ENCODE assay signal across 38 cellular contexts in the genomic region with DNA sequence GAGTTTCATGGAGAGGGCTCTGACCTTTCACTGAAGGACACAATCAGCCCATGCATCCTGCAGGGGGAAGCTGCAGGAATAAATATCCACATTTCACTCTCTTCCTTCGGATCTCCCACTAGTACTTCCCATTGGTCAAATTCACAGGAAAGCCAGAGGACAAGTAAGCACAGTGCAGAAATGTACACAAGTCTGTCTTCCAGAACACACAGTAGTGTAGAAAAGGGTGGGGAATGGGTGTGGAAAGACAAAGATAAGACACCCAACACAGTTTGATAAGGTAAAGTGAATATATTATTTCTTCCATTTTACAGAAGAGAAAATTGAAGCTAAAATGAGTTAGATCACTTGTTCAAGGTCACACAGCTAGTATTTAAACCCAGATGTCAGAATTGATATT.
"Had no signal": no experiment of that assay in that cellular context is flagged by ENCODE, and none has a peak within 500 bp of the region (broad histone marks: within the 10 kb centered on the region; RNA-seq: fewer than 3 reads in every experiment).

No MANE protein-coding gene starts in this region.

- H3K27ac ChIP-seq: adrenal gland, cardiac muscle cell, VCaP had no signal

- H3K36me3 Mint-ChIP-seq: activated CD4-positive, alpha-beta memory T cell treated with anti-CD3 and anti-CD28 coated beads for 36 hours; activated naive CD4-positive, alpha-beta T cell treated with anti-CD3 and anti-CD28 coated beads, Interleukin-2, amount 50 U/mL, for 72 hours; activated naive CD8-positive, alpha-beta T cell treated with anti-CD3 and anti-CD28 coated beads for 36 hours; brain had no signal

- DNase-seq: activated B cell treated with CpG ODN at 0.5 μM for 24 hours; activated CD4-positive, alpha-beta memory T cell treated with anti-CD3 and anti-CD28 coated beads for 36 hours; activated CD4-positive, alpha-beta T cell treated with anti-CD3 and anti-CD28 coated beads for 4 hours; activated CD4-positive, alpha-beta T cell treated with anti-CD3 and anti-CD28 coated beads, Interleukin-2, amount 10 ng/mL, durations not matched to agents 24 days and 14 days; activated CD4-positive, alpha-beta T cell treated with anti-CD3 and anti-CD28 coated beads, Interleukin-2, amount 50 U/mL, for 1 hour; activated CD4-positive, alpha-beta T cell treated with anti-CD3 and anti-CD28 coated beads, Interleukin-2, amount 50 U/mL, for 4 hours; activated CD4-positive, CD25-positive, alpha-beta regulatory T cell treated with anti-CD3 and anti-CD28 coated beads, Interleukin-2, amount 50 U/mL, for 72 hours; activated CD8-positive, alpha-beta memory T cell treated with anti-CD3 and anti-CD28 coated beads, Interleukin-2, amount 50 U/mL, for 4 hours; activated CD8-positive, alpha-beta T cell treated with anti-CD3 and anti-CD28 coated beads for 36 hours; activated effector memory CD4-positive, alpha-beta T cell treated with anti-CD3 and anti-CD28 coated beads, Interleukin-2, amount 50 U/mL, for 16 hours; activated gamma-delta T cell treated with Interleukin-2 at 50 U/mL for 16 hours; activated naive CD4-positive, alpha-beta T cell; activated naive CD4-positive, alpha-beta T cell treated with anti-CD3 and anti-CD28 coated beads for 36 hours; activated naive CD4-positive, alpha-beta T cell treated with anti-CD3 and anti-CD28 coated beads, Interleukin-2, amount 50 U/mL, for 16 hours; activated naive CD8-positive, alpha-beta T cell treated with anti-CD3 and anti-CD28 coated beads for 36 hours; activated T-cell treated with anti-CD3 and anti-CD28 coated beads for 4 hours; activated T-cell treated with anti-CD3 and anti-CD28 coated beads, Interleukin-2, amount 50 U/mL, for 1 hour; activated T-cell treated with anti-CD3 and anti-CD28 coated beads, Interleukin-2, amount 50 U/mL, for 4 hours; activated T-cell treated with anti-CD3 and anti-CD28 coated beads, Interleukin-2, amount 50 U/mL, for 72 hours; adrenal gland; amniotic stem cell; aorta; caudate nucleus; cerebellar nuclear complex; T-helper 1 cell; T-helper 2 cell; T-helper 9 cell had no signal

- H3K9me3 Mint-ChIP-seq: activated B cell treated with CpG ODN at 0.5 μM for 24 hours; activated CD4-positive, alpha-beta memory T cell treated with anti-CD3 and anti-CD28 coated beads for 36 hours; activated CD4-positive, alpha-beta T cell treated with anti-CD3 and anti-CD28 coated beads, Interleukin-2, amount 10 ng/mL, durations not matched to agents 24 days and 14 days; activated CD8-positive, alpha-beta T cell treated with anti-CD3 and anti-CD28 coated beads for 36 hours; activated naive CD4-positive, alpha-beta T cell treated with anti-CD3 and anti-CD28 coated beads for 36 hours; activated naive CD4-positive, alpha-beta T cell treated with anti-CD3 and anti-CD28 coated beads, Interleukin-2, amount 50 U/mL, for 72 hours; activated naive CD8-positive, alpha-beta T cell treated with anti-CD3 and anti-CD28 coated beads for 36 hours; activated T-cell treated with anti-CD3 and anti-CD28 coated beads, Interleukin-2, amount 50 U/mL, for 4 hours; activated T-cell treated with anti-CD3 and anti-CD28 coated beads, Interleukin-2, amount 50 U/mL, for 72 hours; activated T-helper 1 cell treated with anti-CD3 and anti-CD28 coated beads, Interleukin-12 subunit alpha, Interleukin-12 subunit beta, Interleukin-2, Interleukin-4 antibody, amounts not matched to agents 30 ng/mL and 10 ng/mL and 1 ng/mL, durations not matched to agents 14 hours and 24 hours and 36 hours; activated T-helper 17 cell treated with anti-CD3 and anti-CD28 coated beads, Interleukin-2, amount 50 U/mL, for 72 hours; brain; central memory CD8-positive, alpha-beta T cell; T-helper 1 cell treated with Interleukin-12 subunit alpha and Interleukin-12 subunit beta and Interleukin-4 antibody, amounts not matched to agents 30 μg/mL and 1 μg/mL, for 36 hours; T-helper 2 cell treated with Interferon-gamma antibody and Interleukin-4, amounts not matched to agents 5 μg/mL and 100 μg/mL, for 36 hours had no signal

- FAIRE-seq: bronchial epithelial cell, TTC549 had no signal

- H3K27me3 Mint-ChIP-seq: activated B cell treated with CpG ODN at 0.5 μM for 24 hours; activated CD4-positive, alpha-beta T cell treated with anti-CD3 and anti-CD28 coated beads, Interleukin-2, amount 10 ng/mL, durations not matched to agents 24 days and 14 days; activated naive CD8-positive, alpha-beta T cell treated with anti-CD3 and anti-CD28 coated beads for 36 hours had no signal

- H3K4me3 Mint-ChIP-seq: activated B cell treated with CpG ODN at 0.5 μM for 24 hours; activated CD4-positive, alpha-beta memory T cell treated with anti-CD3 and anti-CD28 coated beads for 36 hours; activated CD4-positive, alpha-beta T cell treated with anti-CD3 and anti-CD28 coated beads, Interleukin-2, amount 10 ng/mL, durations not matched to agents 24 days and 14 days; activated CD8-positive, alpha-beta T cell treated with anti-CD3 and anti-CD28 coated beads for 36 hours; activated naive CD4-positive, alpha-beta T cell treated with anti-CD3 and anti-CD28 coated beads for 36 hours; activated naive CD8-positive, alpha-beta T cell treated with anti-CD3 and anti-CD28 coated beads for 36 hours; activated T-cell treated with anti-CD3 and anti-CD28 coated beads, Interleukin-2, amount 50 U/mL, for 4 hours; activated T-cell treated with anti-CD3 and anti-CD28 coated beads, Interleukin-2, amount 50 U/mL, for 72 hours; activated T-helper 1 cell treated with anti-CD3 and anti-CD28 coated beads, Interleukin-12 subunit alpha, Interleukin-12 subunit beta, Interleukin-2, Interleukin-4 antibody, amounts not matched to agents 30 ng/mL and 10 ng/mL and 1 ng/mL, durations not matched to agents 14 hours and 24 hours and 36 hours; activated T-helper 17 cell treated with anti-CD3 and anti-CD28 coated beads, Interleukin-2, amount 50 U/mL, for 72 hours; brain; central memory CD8-positive, alpha-beta T cell; T-helper 1 cell treated with Interleukin-12 subunit alpha and Interleukin-12 subunit beta and Interleukin-4 antibody, amounts not matched to agents 30 μg/mL and 1 μg/mL, for 36 hours; T-helper 2 cell treated with Interferon-gamma antibody and Interleukin-4, amounts not matched to agents 5 μg/mL and 100 μg/mL, for 36 hours had no signal

- H3K4me1 Mint-ChIP-seq: activated B cell treated with CpG ODN at 0.5 μM for 24 hours; activated CD4-positive, alpha-beta T cell treated with anti-CD3 and anti-CD28 coated beads, Interleukin-2, amount 10 ng/mL, durations not matched to agents 24 days and 14 days; activated naive CD8-positive, alpha-beta T cell treated with anti-CD3 and anti-CD28 coated beads for 36 hours; activated T-helper 17 cell treated with anti-CD3 and anti-CD28 coated beads, Interleukin-2, amount 50 U/mL, for 72 hours; central memory CD8-positive, alpha-beta T cell had no signal

- H3K4me3 ChIP-seq: adrenal gland, cardiac muscle cell had no signal

- H3K9me3 ChIP-seq: adrenal gland had no signal

- H3K4me1 ChIP-seq: adrenal gland had no signal

- H3K36me3 ChIP-seq: adrenal gland, cardiac muscle cell had no signal

- H3K27me3 ChIP-seq: cardiac muscle cell had no signal

- H3K27ac Mint-ChIP-seq: activated B cell treated with CpG ODN at 0.5 μM for 24 hours; activated CD4-positive, alpha-beta memory T cell treated with anti-CD3 and anti-CD28 coated beads for 36 hours; activated CD4-positive, alpha-beta T cell treated with anti-CD3 and anti-CD28 coated beads, Interleukin-2, amount 10 ng/mL, durations not matched to agents 24 days and 14 days; activated CD8-positive, alpha-beta T cell treated with anti-CD3 and anti-CD28 coated beads for 36 hours; activated naive CD4-positive, alpha-beta T cell treated with anti-CD3 and anti-CD28 coated beads for 36 hours; activated naive CD4-positive, alpha-beta T cell treated with anti-CD3 and anti-CD28 coated beads, Interleukin-2, amount 50 U/mL, for 72 hours; activated naive CD8-positive, alpha-beta T cell treated with anti-CD3 and anti-CD28 coated beads for 36 hours; activated T-cell treated with anti-CD3 and anti-CD28 coated beads, Interleukin-2, amount 50 U/mL, for 72 hours; activated T-helper 1 cell treated with anti-CD3 and anti-CD28 coated beads, Interleukin-12 subunit alpha, Interleukin-12 subunit beta, Interleukin-2, Interleukin-4 antibody, amounts not matched to agents 30 ng/mL and 10 ng/mL and 1 ng/mL, durations not matched to agents 14 hours and 24 hours and 36 hours; activated T-helper 17 cell treated with anti-CD3 and anti-CD28 coated beads, Interleukin-2, amount 50 U/mL, for 72 hours; brain; T-helper 1 cell treated with Interleukin-12 subunit alpha and Interleukin-12 subunit beta and Interleukin-4 antibody, amounts not matched to agents 30 μg/mL and 1 μg/mL, for 36 hours; T-helper 2 cell treated with Interferon-gamma antibody and Interleukin-4, amounts not matched to agents 5 μg/mL and 100 μg/mL, for 36 hours had no signal

- ATAC-seq: activated CD8-positive, alpha-beta T cell treated with anti-CD3 and anti-CD28 coated beads for 36 hours; activated naive CD4-positive, alpha-beta T cell treated with anti-CD3 and anti-CD28 coated beads, Interleukin-2, amount 50 U/mL, for 72 hours; activated T-cell treated with anti-CD3 and anti-CD28 coated beads, Interleukin-2, amount 50 U/mL, for 4 hours; activated T-cell treated with anti-CD3 and anti-CD28 coated beads, Interleukin-2, amount 50 U/mL, for 72 hours; activated T-helper 17 cell treated with anti-CD3 and anti-CD28 coated beads, Interleukin-2, amount 50 U/mL, for 72 hours had no signal
